Comparison of ENCODE assay signal across 1 cellular context in genomic region chrX:34557733-34558132, GRCh38.
TF ChIP-seq lines count a peak whose summit lies in the region.

No MANE protein-coding gene starts in this region.

TF ChIP-seq in GM23338, 12 proteins besides CTCF, POLR2A, EP300 and RAD21 (continued from another document):
- TF ChIP-seq ZNF462 (CRISPR knock-in tag; IDR thresholded peaks at IDR 0.05), result peak; percentile 81
- TF ChIP-seq ETS1 (IDR thresholded peaks at IDR 0.05), result no peak
- TF ChIP-seq POLR2AphosphoS5 (IDR thresholded peaks at IDR 0.05; ENCODE audit: low read depth), result peak; percentile 70
- TF ChIP-seq NANOG (IDR thresholded peaks at IDR 0.05; ENCODE audit: borderline replicate concordance), result peak; percentile 52; the same call in 1 of the 2 replicates
